ENCODE assay signal across 24 cellular contexts in the genomic region with DNA sequence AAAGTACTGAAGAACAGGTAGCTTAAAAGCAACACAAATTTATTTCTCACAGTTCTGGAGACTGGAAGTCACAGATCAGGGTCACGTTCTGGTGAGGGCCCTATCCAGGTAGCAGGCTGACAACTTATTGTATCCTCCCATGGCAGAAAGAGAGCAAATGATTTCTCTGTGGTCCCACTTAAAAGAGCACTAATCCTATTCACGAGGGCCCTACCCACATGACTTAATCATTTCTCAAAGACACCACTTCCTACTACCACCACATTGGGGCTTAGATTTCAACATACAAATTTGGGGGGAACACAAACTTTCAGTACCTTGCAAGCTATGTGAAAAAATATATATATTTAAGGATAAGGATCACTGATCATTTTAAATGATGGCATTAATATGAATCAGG.
"Had no signal": no experiment of that assay in that cellular context is flagged by ENCODE, and none has a peak within 500 bp of the region (broad histone marks: within the 10 kb centered on the region; RNA-seq: fewer than 3 reads in every experiment).

No MANE protein-coding gene starts in this region.

- ATAC-seq: effector memory CD8-positive, alpha-beta T cell; esophagus mucosa; gastrocnemius medialis; heart right ventricle; left cardiac atrium; left lung; left ventricle myocardium superior; lower lobe of right lung; mucosa of descending colon had no signal

- H3K36me3 ChIP-seq: colonic mucosa, esophagus squamous epithelium, gastrocnemius medialis, heart right ventricle, left lung, lower lobe of right lung had no signal

- H3K27ac Mint-ChIP-seq: dendritic cell treated with granulocyte-macrophage colony-stimulating factor and Interleukin-4, amounts not matched to agents 40 ng/mL and 50 ng/mL, for 4 days; effector memory CD8-positive, alpha-beta T cell; endodermal cell; mesothelial cell of epicardium had no signal

- H3K36me3 Mint-ChIP-seq: mesothelial cell of epicardium, naive B cell had no signal

- H3K27me3 Mint-ChIP-seq: dendritic cell treated with granulocyte-macrophage colony-stimulating factor and Interleukin-4, amounts not matched to agents 40 ng/mL and 50 ng/mL, for 4 days had no signal

- H3K4me3 ChIP-seq: colonic mucosa, esophagus squamous epithelium, gastrocnemius medialis, heart right ventricle, left lung, lower lobe of right lung, mucosa of descending colon had no signal

- H3K27me3 ChIP-seq: colonic mucosa, esophagus squamous epithelium, gastrocnemius medialis, heart right ventricle, left lung had no signal

- H3K4me1 Mint-ChIP-seq: endodermal cell, mesothelial cell of epicardium, naive B cell had no signal

- H3K9me3 Mint-ChIP-seq: dendritic cell treated with granulocyte-macrophage colony-stimulating factor and Interleukin-4, amounts not matched to agents 40 ng/mL and 50 ng/mL, for 4 days; effector memory CD8-positive, alpha-beta T cell; endodermal cell had no signal

- H3K4me3 Mint-ChIP-seq: dendritic cell treated with granulocyte-macrophage colony-stimulating factor and Interleukin-4, amounts not matched to agents 40 ng/mL and 50 ng/mL, for 4 days; effector memory CD8-positive, alpha-beta T cell; endodermal cell; mesothelial cell of epicardium; naive B cell had no signal

- DNase-seq: colonic mucosa; cortex of kidney; effector CD8-positive, alpha-beta T cell; effector memory CD8-positive, alpha-beta T cell; endodermal cell; erythroblast; esophagus squamous epithelium; foreskin fibroblast; foreskin melanocyte; gastrocnemius medialis; glutamatergic neuron; head of caudate nucleus; heart right ventricle; hippocampal formation; left cardiac atrium; left lung; left ventricle myocardium superior; lower lobe of right lung; mesenchymal stem cell; mucosa of descending colon; naive B cell had no signal
